Comparison of ENCODE assay signal across 2 cellular contexts in the genomic region with DNA sequence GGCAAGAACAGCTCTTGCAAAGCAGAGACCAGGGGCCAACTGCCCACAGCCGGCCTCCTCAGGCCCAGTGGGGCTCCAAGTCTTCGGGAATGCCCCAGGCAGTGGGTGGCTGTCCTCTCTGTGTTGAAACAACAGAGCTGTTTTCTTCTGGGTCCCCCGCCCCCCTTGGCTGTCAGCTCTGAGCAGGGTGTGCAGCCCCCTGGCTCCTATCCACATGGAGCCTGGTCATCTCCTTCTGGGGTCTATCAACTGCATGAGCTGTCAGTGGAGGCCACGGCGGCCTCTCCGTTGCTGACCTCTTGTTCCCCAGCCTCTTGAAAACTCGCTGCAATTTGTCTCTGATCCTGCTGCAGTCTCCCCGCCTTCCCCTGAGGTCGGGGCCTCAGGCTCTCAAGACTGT.
TF ChIP-seq lines count a peak whose summit lies in the region.

No MANE protein-coding gene starts in this region.

TF ChIP-seq in liver, 16 proteins besides CTCF, POLR2A, EP300 and RAD21:
- TF ChIP-seq, protein P1, sequence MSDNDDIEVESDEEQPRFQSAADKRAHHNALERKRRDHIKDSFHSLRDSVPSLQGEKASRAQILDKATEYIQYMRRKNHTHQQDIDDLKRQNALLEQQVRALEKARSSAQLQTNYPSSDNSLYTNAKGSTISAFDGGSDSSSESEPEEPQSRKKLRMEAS (IDR thresholded peaks at IDR 0.05), result no peak
- no peak for TF ChIP-seq GABPA (IDR thresholded peaks at IDR 0.05 in 1 of 2, conservative IDR thresholded peaks at IDR 0.05 in 1 of 2)
- no peak for TF ChIP-seq SP1 (IDR thresholded peaks at IDR 0.05)
- TF ChIP-seq, protein P2, sequence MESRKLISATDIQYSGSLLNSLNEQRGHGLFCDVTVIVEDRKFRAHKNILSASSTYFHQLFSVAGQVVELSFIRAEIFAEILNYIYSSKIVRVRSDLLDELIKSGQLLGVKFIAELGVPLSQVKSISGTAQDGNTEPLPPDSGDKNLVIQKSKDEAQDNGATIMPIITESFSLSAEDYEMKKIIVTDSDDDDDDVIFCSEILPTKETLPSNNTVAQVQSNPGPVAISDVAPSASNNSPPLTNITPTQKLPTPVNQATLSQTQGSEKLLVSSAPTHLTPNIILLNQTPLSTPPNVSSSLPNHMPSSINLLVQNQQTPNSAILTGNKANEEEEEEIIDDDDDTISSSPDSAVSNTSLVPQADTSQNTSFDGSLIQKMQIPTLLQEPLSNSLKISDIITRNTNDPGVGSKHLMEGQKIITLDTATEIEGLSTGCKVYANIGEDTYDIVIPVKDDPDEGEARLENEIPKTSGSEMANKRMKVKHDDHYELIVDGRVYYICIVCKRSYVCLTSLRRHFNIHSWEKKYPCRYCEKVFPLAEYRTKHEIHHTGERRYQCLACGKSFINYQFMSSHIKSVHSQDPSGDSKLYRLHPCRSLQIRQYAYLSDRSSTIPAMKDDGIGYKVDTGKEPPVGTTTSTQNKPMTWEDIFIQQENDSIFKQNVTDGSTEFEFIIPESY (IDR thresholded peaks at IDR 0.05), result no peak
- no peak for TF ChIP-seq YY1 (IDR thresholded peaks at IDR 0.05)
- peak in 1 of 2 donors; percentile 7 for TF ChIP-seq RXRA (IDR thresholded peaks at IDR 0.05)
- TF ChIP-seq, protein P3, sequence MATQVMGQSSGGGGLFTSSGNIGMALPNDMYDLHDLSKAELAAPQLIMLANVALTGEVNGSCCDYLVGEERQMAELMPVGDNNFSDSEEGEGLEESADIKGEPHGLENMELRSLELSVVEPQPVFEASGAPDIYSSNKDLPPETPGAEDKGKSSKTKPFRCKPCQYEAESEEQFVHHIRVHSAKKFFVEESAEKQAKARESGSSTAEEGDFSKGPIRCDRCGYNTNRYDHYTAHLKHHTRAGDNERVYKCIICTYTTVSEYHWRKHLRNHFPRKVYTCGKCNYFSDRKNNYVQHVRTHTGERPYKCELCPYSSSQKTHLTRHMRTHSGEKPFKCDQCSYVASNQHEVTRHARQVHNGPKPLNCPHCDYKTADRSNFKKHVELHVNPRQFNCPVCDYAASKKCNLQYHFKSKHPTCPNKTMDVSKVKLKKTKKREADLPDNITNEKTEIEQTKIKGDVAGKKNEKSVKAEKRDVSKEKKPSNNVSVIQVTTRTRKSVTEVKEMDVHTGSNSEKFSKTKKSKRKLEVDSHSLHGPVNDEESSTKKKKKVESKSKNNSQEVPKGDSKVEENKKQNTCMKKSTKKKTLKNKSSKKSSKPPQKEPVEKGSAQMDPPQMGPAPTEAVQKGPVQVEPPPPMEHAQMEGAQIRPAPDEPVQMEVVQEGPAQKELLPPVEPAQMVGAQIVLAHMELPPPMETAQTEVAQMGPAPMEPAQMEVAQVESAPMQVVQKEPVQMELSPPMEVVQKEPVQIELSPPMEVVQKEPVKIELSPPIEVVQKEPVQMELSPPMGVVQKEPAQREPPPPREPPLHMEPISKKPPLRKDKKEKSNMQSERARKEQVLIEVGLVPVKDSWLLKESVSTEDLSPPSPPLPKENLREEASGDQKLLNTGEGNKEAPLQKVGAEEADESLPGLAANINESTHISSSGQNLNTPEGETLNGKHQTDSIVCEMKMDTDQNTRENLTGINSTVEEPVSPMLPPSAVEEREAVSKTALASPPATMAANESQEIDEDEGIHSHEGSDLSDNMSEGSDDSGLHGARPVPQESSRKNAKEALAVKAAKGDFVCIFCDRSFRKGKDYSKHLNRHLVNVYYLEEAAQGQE (IDR thresholded peaks at IDR 0.05), result no peak
- peak; percentile 94 for TF ChIP-seq NR2F2 (IDR thresholded peaks at IDR 0.05)
- no peak for TF ChIP-seq EGR1 (IDR thresholded peaks at IDR 0.05; ENCODE audit: low read depth in 2 of 2)
- no peak for TF ChIP-seq JUND (IDR thresholded peaks at IDR 0.05)
- TF ChIP-seq, protein P4, sequence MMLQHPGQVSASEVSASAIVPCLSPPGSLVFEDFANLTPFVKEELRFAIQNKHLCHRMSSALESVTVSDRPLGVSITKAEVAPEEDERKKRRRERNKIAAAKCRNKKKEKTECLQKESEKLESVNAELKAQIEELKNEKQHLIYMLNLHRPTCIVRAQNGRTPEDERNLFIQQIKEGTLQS (IDR thresholded peaks at IDR 0.05), result no peak
- TF ChIP-seq TAF1 (conservative IDR thresholded peaks at IDR 0.05), result no peak
TF ChIP-seq in liver: peak in this region for 2.

TF ChIP-seq in HepG2, 621 proteins besides CTCF, POLR2A, EP300 and RAD21:
- TF ChIP-seq ZNF326 (CRISPR knock-in tag; IDR thresholded peaks at IDR 0.05; ENCODE audit: borderline replicate concordance) (no peak), POLR2G (IDR thresholded peaks at IDR 0.05; ENCODE audit: low read depth, low read length) (no peak), RBFOX2 (IDR thresholded peaks at IDR 0.05; ENCODE audit: low read depth, low read length) (no peak), ZNF75D (CRISPR knock-in tag; IDR thresholded peaks at IDR 0.05; ENCODE audit: borderline replicate concordance) (no peak), ZNF850 (CRISPR knock-in tag; conservative IDR thresholded peaks at IDR 0.05) (no peak), MTF1 (CRISPR knock-in tag; IDR thresholded peaks at IDR 0.05) (no peak), SOX5 (CRISPR knock-in tag; IDR thresholded peaks at IDR 0.05; ENCODE audit: borderline replicate concordance) (no peak), FOXC1 (CRISPR knock-in tag; IDR thresholded peaks at IDR 0.05; ENCODE audit: borderline replicate concordance) (no peak), ZNF282 (IDR thresholded peaks at IDR 0.05; ENCODE audit: partially characterized antibody) (no peak), ZNF678 (CRISPR knock-in tag; IDR thresholded peaks at IDR 0.05) (no peak), ZNF383 (CRISPR knock-in tag; IDR thresholded peaks at IDR 0.05; ENCODE audit: borderline replicate concordance) (no peak), MIXL1 (CRISPR knock-in tag; IDR thresholded peaks at IDR 0.05) (no peak), SRF (IDR thresholded peaks at IDR 0.05; ENCODE audit: low read depth, low read length) (no peak)
- TF ChIP-seq, protein P5, sequence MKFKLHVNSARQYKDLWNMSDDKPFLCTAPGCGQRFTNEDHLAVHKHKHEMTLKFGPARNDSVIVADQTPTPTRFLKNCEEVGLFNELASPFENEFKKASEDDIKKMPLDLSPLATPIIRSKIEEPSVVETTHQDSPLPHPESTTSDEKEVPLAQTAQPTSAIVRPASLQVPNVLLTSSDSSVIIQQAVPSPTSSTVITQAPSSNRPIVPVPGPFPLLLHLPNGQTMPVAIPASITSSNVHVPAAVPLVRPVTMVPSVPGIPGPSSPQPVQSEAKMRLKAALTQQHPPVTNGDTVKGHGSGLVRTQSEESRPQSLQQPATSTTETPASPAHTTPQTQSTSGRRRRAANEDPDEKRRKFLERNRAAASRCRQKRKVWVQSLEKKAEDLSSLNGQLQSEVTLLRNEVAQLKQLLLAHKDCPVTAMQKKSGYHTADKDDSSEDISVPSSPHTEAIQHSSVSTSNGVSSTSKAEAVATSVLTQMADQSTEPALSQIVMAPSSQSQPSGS (CRISPR knock-in tag; IDR thresholded peaks at IDR 0.05), result no peak
- TF ChIP-seq, protein P6, sequence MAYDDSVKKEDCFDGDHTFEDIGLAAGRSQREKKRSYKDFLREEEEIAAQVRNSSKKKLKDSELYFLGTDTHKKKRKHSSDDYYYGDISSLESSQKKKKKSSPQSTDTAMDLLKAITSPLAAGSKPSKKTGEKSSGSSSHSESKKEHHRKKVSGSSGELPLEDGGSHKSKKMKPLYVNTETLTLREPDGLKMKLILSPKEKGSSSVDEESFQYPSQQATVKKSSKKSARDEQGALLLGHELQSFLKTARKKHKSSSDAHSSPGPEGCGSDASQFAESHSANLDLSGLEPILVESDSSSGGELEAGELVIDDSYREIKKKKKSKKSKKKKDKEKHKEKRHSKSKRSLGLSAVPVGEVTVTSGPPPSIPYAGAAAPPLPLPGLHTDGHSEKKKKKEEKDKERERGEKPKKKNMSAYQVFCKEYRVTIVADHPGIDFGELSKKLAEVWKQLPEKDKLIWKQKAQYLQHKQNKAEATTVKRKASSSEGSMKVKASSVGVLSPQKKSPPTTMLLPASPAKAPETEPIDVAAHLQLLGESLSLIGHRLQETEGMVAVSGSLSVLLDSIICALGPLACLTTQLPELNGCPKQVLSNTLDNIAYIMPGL (CRISPR knock-in tag; IDR thresholded peaks at IDR 0.05; ENCODE audit: borderline replicate concordance in 1 of 2, low read depth in 1 of 2), result no peak
- TF ChIP-seq, protein P7, sequence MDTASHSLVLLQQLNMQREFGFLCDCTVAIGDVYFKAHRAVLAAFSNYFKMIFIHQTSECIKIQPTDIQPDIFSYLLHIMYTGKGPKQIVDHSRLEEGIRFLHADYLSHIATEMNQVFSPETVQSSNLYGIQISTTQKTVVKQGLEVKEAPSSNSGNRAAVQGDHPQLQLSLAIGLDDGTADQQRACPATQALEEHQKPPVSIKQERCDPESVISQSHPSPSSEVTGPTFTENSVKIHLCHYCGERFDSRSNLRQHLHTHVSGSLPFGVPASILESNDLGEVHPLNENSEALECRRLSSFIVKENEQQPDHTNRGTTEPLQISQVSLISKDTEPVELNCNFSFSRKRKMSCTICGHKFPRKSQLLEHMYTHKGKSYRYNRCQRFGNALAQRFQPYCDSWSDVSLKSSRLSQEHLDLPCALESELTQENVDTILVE (CRISPR knock-in tag; IDR thresholded peaks at IDR 0.05), result no peak
TF ChIP-seq in HepG2: peak in this region for 0.
